Comparison of ENCODE assay signal across 29 cellular contexts in genomic region chr11:61868601-61869476, GRCh38. TPM values are rescaled to one million over a fixed set of nuclear protein-coding genes. Genes with fewer than 3 reads are reported as not detected.
DNase-seq lines count a peak whose midpoint lies in the region; ATAC-seq, FAIRE-seq and TF ChIP-seq lines count a peak whose summit lies in the region.
"Had no signal": no experiment of that assay in that cellular context is flagged by ENCODE, and none has a peak within 500 bp of the region (broad histone marks: within the 10 kb centered on the region; RNA-seq: fewer than 3 reads in every experiment).

No MANE protein-coding gene starts in this region.

- TF ChIP-seq POLR2A in tibial nerve (IDR thresholded peaks at IDR 0.05) = no peak

- H3K4me1 ChIP-seq in right atrium auricular region (peaks cover 0 to 29% of the 10 kb centered on the region in 2 donors), RWPE2 (ENCODE audit: insufficient read depth, poor library complexity, severe bottlenecking) (no peaks in the 10 kb centered on the region), kidney (ENCODE audit: control insufficient read depth in 1 of 2, insufficient read depth in 1 of 2, low read depth in 1 of 2, low read length in 2 of 2) (peaks cover 0 to 5% of the 10 kb centered on the region in 2 donors), tibial nerve (peaks cover 0 to 47% (median 11%) of the 10 kb centered on the region in 4 donors)
- peaks cover 8% of the 10 kb centered on the region for H3K4me1 ChIP-seq in effector memory CD4-positive, alpha-beta T cell (ENCODE audit: control insufficient read depth, insufficient read depth, low read length, poor library complexity, severe bottlenecking)

- no peak for TF ChIP-seq EP300 in tibial nerve (IDR thresholded peaks at IDR 0.05)

- no peak for TF ChIP-seq CTCF in right atrium auricular region (IDR thresholded peaks at IDR 0.05)
- TF ChIP-seq CTCF in RWPE2 (IDR thresholded peaks at IDR 0.05; ENCODE audit: poor library complexity, severe bottlenecking) = no peak
- no peak for TF ChIP-seq CTCF in kidney (IDR thresholded peaks at IDR 0.05; ENCODE audit: borderline replicate concordance, extremely low read depth, insufficient read depth)
- TF ChIP-seq CTCF in tibial nerve (IDR thresholded peaks at IDR 0.05) = no peak
- TF ChIP-seq CTCF in dorsolateral prefrontal cortex (IDR thresholded peaks at IDR 0.05 in 54 of 56, conservative IDR thresholded peaks at IDR 0.05 in 2 of 56; ENCODE audit: low read depth in 1 of 56, partially characterized antibody in 56 of 56) = no peak

- no peak overlapping the region for H3K4me3 ChIP-seq in right atrium auricular region
- H3K4me3 ChIP-seq in RWPE2 (ENCODE audit: severe bottlenecking) = no peak overlapping the region
- no peak overlapping the region for H3K4me3 ChIP-seq in kidney (ENCODE audit: low read length in 2 of 2)
- H3K4me3 ChIP-seq in tibial nerve = no peak overlapping the region
- no peak overlapping the region for H3K4me3 ChIP-seq in effector memory CD4-positive, alpha-beta T cell (ENCODE audit: insufficient read depth, low read depth, low read length, poor library complexity, severe bottlenecking)
- no peak overlapping the region for H3K4me3 ChIP-seq in dorsolateral prefrontal cortex
- H3K4me3 ChIP-seq: A549, HAP-1, lung, neural progenitor cell, SK-N-MC, vagina had no signal

- peak; percentile 9 for DNase-seq in Right ventricle myocardium inferior (ENCODE audit: missing footprints)
- DNase-seq in right atrium auricular region (ENCODE audit: low spot score) = no peak
- no peak for DNase-seq in RWPE2 (ENCODE audit: low spot score)
- peak; percentile 71 for DNase-seq in kidney
- no peak for DNase-seq in tibial nerve (ENCODE audit: low spot score in 2 of 2)
- no peak for DNase-seq in effector memory CD4-positive, alpha-beta T cell
- DNase-seq in dorsolateral prefrontal cortex = no peak
- no peak for DNase-seq in retina
- DNase-seq: activated CD4-positive, alpha-beta T cell treated with anti-CD3 and anti-CD28 coated beads for 48 hours; activated gamma-delta T cell treated with Interleukin-2 at 50 U/mL for 16 hours; activated naive CD8-positive, alpha-beta T cell treated with anti-CD3 and anti-CD28 coated beads, Interleukin-2, amount 50 U/mL, for 24 hours; activated T-cell treated with anti-CD3 and anti-CD28 coated beads, Interleukin-2, amount 50 U/mL, for 1 hour; head of caudate nucleus; kidney glomerular epithelial cell; NCI-H1092; NCI-H1930; NCI-H226; NCI-H69; stimulated activated CD4-positive, alpha-beta T cell treated with anti-CD3 and anti-CD28 coated beads, Interleukin-15, amount 100 ng/mL, for 24 hours; stimulated activated naive CD4-positive, alpha-beta T cell; T-helper 2 cell had no signal

- H3K36me3 ChIP-seq in right atrium auricular region = no peaks in the 10 kb centered on the region
- H3K36me3 ChIP-seq in RWPE2 (ENCODE audit: low read depth) = peaks cover 29% of the 10 kb centered on the region
- no peaks in the 10 kb centered on the region for H3K36me3 ChIP-seq in kidney (ENCODE audit: control insufficient read depth in 1 of 2, insufficient read depth in 2 of 2, low read length in 2 of 2)
- H3K36me3 ChIP-seq in tibial nerve = peaks cover 0 to 53% (median 0%) of the 10 kb centered on the region in 3 donors
- H3K36me3 ChIP-seq in effector memory CD4-positive, alpha-beta T cell (ENCODE audit: control insufficient read depth, insufficient read depth, low read length) = no peaks in the 10 kb centered on the region
- H3K36me3 ChIP-seq: neural progenitor cell, vagina had no signal

- H3K9me3 ChIP-seq in right atrium auricular region (no peaks in the 10 kb centered on the region), RWPE2 (ENCODE audit: severe bottlenecking) (no peaks in the 10 kb centered on the region), kidney (ENCODE audit: control insufficient read depth in 1 of 2, low read length in 2 of 2) (no peaks in the 10 kb centered on the region), tibial nerve (no peaks in the 10 kb centered on the region)
- H3K9me3 ChIP-seq in effector memory CD4-positive, alpha-beta T cell (ENCODE audit: control insufficient read depth, low read length) = no peaks in the 10 kb centered on the region
- H3K9me3 ChIP-seq: A549, HAP-1, vagina had no signal

- no peak for FAIRE-seq in kidney (lab: Jason Lieb, UNC)
- FAIRE-seq: A549 had no signal

- H3K9ac ChIP-seq in kidney (ENCODE audit: low read length in 2 of 2) = no peak overlapping the region
- H3K9ac ChIP-seq: neural progenitor cell had no signal

- no peak for ATAC-seq in Right ventricle myocardium inferior
- peak; percentile 2; the same call in 1 of the 3 replicates for ATAC-seq in RWPE2 (ENCODE audit: low read depth)
- ATAC-seq: activated naive CD8-positive, alpha-beta T cell treated with anti-CD3 and anti-CD28 coated beads, Interleukin-2, amount 50 U/mL, for 24 hours had no signal

- H3K27ac ChIP-seq in right atrium auricular region (no peak overlapping the region), RWPE2 (ENCODE audit: poor library complexity, severe bottlenecking) (no peak overlapping the region), kidney (ENCODE audit: low read depth in 2 of 2, low read length in 2 of 2) (no peak overlapping the region), tibial nerve (peak overlapping the region in 3 of 4 donors; percentile 28 to 84 (median 43)), dorsolateral prefrontal cortex (no peak overlapping the region)
- no peak overlapping the region for H3K27ac ChIP-seq in effector memory CD4-positive, alpha-beta T cell (ENCODE audit: insufficient read depth, low read length, poor library complexity, severe bottlenecking)
- H3K27ac ChIP-seq: A549, neural progenitor cell, SK-N-MC, vagina had no signal

- intact Hi-C loops in Right ventricle myocardium inferior (cut with DNase I) = no loop called here
- intact Hi-C loops in kidney (cut with DNase I) = no loop called here
- intact Hi-C loops in dorsolateral prefrontal cortex (cut with DNase I) = no loop called here

- H3K27me3 ChIP-seq in right atrium auricular region = no peaks in the 10 kb centered on the region
- H3K27me3 ChIP-seq in RWPE2 (ENCODE audit: insufficient read depth, poor library complexity, severe bottlenecking) = no peaks in the 10 kb centered on the region
- no peaks in the 10 kb centered on the region for H3K27me3 ChIP-seq in tibial nerve
- no peaks in the 10 kb centered on the region for H3K27me3 ChIP-seq in effector memory CD4-positive, alpha-beta T cell (replicated peaks; ENCODE audit: control insufficient read depth, insufficient read depth, low read length, poor library complexity, severe bottlenecking)
- H3K27me3 ChIP-seq in dorsolateral prefrontal cortex = no peaks in the 10 kb centered on the region
- H3K27me3 ChIP-seq: vagina had no signal

- 60 to 70% methylated on average over 3 to 11 of the region's 15 CpGs for WGBS in tibial nerve, 2 donors

RNA-seq across cellular contexts. Expression of gene FADS3, which starts 22.5 kb away (rescaled TPM):
- total RNA-seq in Right ventricle myocardium inferior (113 TPM), right atrium auricular region (10 to 100 TPM; 48.7 to 93.0 TPM), kidney (58.2 TPM), tibial nerve (100 to 1,000 TPM; 135 to 327 (median 205) TPM), dorsolateral prefrontal cortex (100 to 1,000 TPM in 31 of 120 experiments, 10 to 100 TPM in 89; 52.0 to 134 (median 87.6) TPM)
- 20.5 TPM for polyA plus RNA-seq in kidney (ENCODE audit: insufficient read depth, low read depth, low replicate concordance)

RNA-seq across cellular contexts. Expression of gene FADS2, which starts 40.7 kb away (rescaled TPM):
- total RNA-seq in Right ventricle myocardium inferior (35.7 TPM), right atrium auricular region (10 to 100 TPM in 1 of 2 donors, 1 to 10 TPM in 1; 5.1 to 10.2 TPM), kidney (49.2 TPM), tibial nerve (10 to 100 TPM; 17.4 to 59.2 (median 32.7) TPM), dorsolateral prefrontal cortex (100 to 1,000 TPM in 112 of 120 experiments, 10 to 100 TPM in 8; 72.8 to 347 (median 162) TPM)
- 9.8 TPM for polyA plus RNA-seq in kidney (ENCODE audit: insufficient read depth, low read depth, low replicate concordance)

RNA-seq across cellular contexts. Expression of gene RAB3IL1, which starts 48.5 kb away (rescaled TPM):
- total RNA-seq in Right ventricle myocardium inferior = 14.0 TPM
- total RNA-seq in right atrium auricular region = 10 to 100 TPM in 1 of 2 donors, 1 to 10 TPM in 1; 4.3 to 16.8 TPM
- total RNA-seq in kidney = 14.6 TPM
- polyA plus RNA-seq in kidney (ENCODE audit: insufficient read depth, low read depth, low replicate concordance) = 27.8 TPM
- total RNA-seq in tibial nerve = 100 to 1,000 TPM in 1 of 4 donors, 10 to 100 TPM in 3; 58.8 to 127 (median 71.1) TPM
- total RNA-seq in dorsolateral prefrontal cortex = 10 to 100 TPM in 71 of 120 experiments, 1 to 10 TPM in 49; 5.8 to 23.3 (median 10.7) TPM
- total RNA-seq: activated CD8-positive, alpha-beta memory T cell treated with anti-CD3 and anti-CD28 coated beads for 36 hours had no signal
- polyA plus RNA-seq: IgD-negative memory B cell had no signal

RNA-seq across cellular contexts. Expression of gene FADS1, which starts 52.0 kb away (rescaled TPM):
- total RNA-seq in Right ventricle myocardium inferior (25.7 TPM), right atrium auricular region (10 to 100 TPM; 21.8 to 28.4 TPM), kidney (19.5 TPM), tibial nerve (10 to 100 TPM; 33.7 to 61.6 (median 47.0) TPM), dorsolateral prefrontal cortex (100 to 1,000 TPM in 23 of 120 experiments, 10 to 100 TPM in 97; 47.3 to 195 (median 80.7) TPM)
- polyA plus RNA-seq in kidney (ENCODE audit: insufficient read depth, low read depth, low replicate concordance) = 6.7 TPM

Comparison
In these comparisons a context has a peak if more than half of its experiments do, and no peak if none do; other contexts are left out.
1. DNase-seq: peak in Right ventricle myocardium inferior (single experiment) and kidney (single experiment); none in right atrium auricular region (single experiment), RWPE2 (single experiment), tibial nerve (0 of 2), effector memory CD4-positive, alpha-beta T cell (0 of 3), dorsolateral prefrontal cortex (0 of 10) and retina (single experiment).
2. H3K27ac ChIP-seq: peak in tibial nerve (3 of 4); none in right atrium auricular region (0 of 2), RWPE2 (single experiment), kidney (0 of 2), effector memory CD4-positive, alpha-beta T cell (single experiment) and dorsolateral prefrontal cortex (0 of 59).